1 cellular context compared by ENCODE assay signal in the genomic region with DNA sequence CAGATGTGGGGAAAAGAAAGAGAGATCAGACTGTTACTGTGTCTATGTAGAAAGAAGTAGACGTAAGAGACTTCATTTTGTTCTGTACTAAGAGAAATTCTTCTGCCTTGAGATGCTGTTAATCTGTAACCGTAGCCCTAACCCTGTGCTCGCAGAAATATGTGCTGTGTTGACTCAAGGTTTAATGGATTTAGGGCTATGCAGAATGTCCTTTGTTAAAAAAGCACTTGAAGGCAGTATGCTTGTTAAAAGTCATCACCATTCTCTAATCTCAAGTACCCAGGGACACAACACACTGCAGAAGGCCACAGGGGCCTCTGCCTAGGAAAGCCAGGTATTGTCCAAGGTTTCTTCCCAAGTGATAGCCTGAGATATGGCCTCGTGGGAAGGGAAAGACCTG. TPM values are rescaled to one million over a fixed set of nuclear protein-coding genes. Genes with fewer than 3 reads are reported as not detected.
"Had no signal": no experiment of that assay in that cellular context is flagged by ENCODE, and none has a peak within 500 bp of the region (broad histone marks: within the 10 kb centered on the region; RNA-seq: fewer than 3 reads in every experiment).

No MANE protein-coding gene starts in this region.

RNA-seq across cellular contexts. Expression of a gene that starts 16.5 kb away (rescaled TPM):
- total RNA-seq: OCI-LY7 had no signal

RNA-seq across cellular contexts. Expression of a gene that starts 24.2 kb away (rescaled TPM):
- total RNA-seq: OCI-LY7 had no signal
